Comparison of ENCODE assay signal across 22 cellular contexts in genomic region chr3:100994809-100995208, GRCh38. TPM values are rescaled to one million over a fixed set of nuclear protein-coding genes. Genes with fewer than 3 reads are reported as not detected.
"Had no signal": no experiment of that assay in that cellular context is flagged by ENCODE, and none has a peak within 500 bp of the region (broad histone marks: within the 10 kb centered on the region; RNA-seq: fewer than 3 reads in every experiment).

No MANE protein-coding gene starts in this region.

- H2AFZ ChIP-seq: neural progenitor cell had no signal

- H3K4me1 ChIP-seq: neural progenitor cell, psoas muscle, uterus had no signal

- H3K4me3 ChIP-seq: coronary artery, esophagus squamous epithelium, lower lobe of right lung, neural progenitor cell, psoas muscle, thoracic aorta, upper lobe of right lung, uterus had no signal

- ATAC-seq: left ventricle myocardium superior; lower lobe of right lung; naive thymus-derived CD4-positive, alpha-beta T cell; psoas muscle; sciatic nerve; stimulated activated effector memory CD8-positive, alpha-beta T cell treated with anti-CD3 and anti-CD28 coated beads, Interleukin-12 subunit alpha, Interleukin-12 subunit beta, amount 100 ng/mL, for 72 hours; upper lobe of right lung had no signal

- H3K4me2 ChIP-seq: neural progenitor cell had no signal

- H3K9ac ChIP-seq: neural progenitor cell had no signal

- H3K27me3 ChIP-seq: esophagus squamous epithelium, neural progenitor cell, upper lobe of right lung, uterus had no signal

- DNase-seq: dermis blood vessel endothelial cell; effector memory CD4-positive, alpha-beta T cell; esophagus squamous epithelium; foreskin melanocyte; hypothalamus; immature natural killer cell; islet precursor cell; kidney glomerular epithelial cell; left ventricle myocardium superior; lower lobe of right lung; naive thymus-derived CD4-positive, alpha-beta T cell; psoas muscle; stimulated activated CD4-positive, alpha-beta T cell treated with anti-CD3 and anti-CD28 coated beads, Interleukin-2, amount 100 ng/mL, for 24 hours; stimulated activated CD4-positive, alpha-beta T cell treated with anti-CD3 and anti-CD28 coated beads, Interleukin-4, amount 100 ng/mL, for 24 hours; stimulated activated naive CD4-positive, alpha-beta T cell treated with Interleukin-2 at 50 U/mL for 16 hours; upper lobe of right lung; uterus had no signal

- H3K36me3 ChIP-seq: esophagus squamous epithelium, lower lobe of right lung, neural progenitor cell, thoracic aorta, upper lobe of right lung, uterus had no signal

- H3K27ac ChIP-seq: esophagus squamous epithelium, lower lobe of right lung, neural progenitor cell, psoas muscle, thoracic aorta, upper lobe of right lung had no signal

- H3K9me3 ChIP-seq: esophagus squamous epithelium, lower lobe of right lung, psoas muscle, thoracic aorta, upper lobe of right lung, uterus had no signal

RNA-seq across cellular contexts. Expression of gene ABI3BP, which starts 1.6 kb away (rescaled TPM):
- total RNA-seq: naive thymus-derived CD4-positive, alpha-beta T cell had no signal
- polyA plus RNA-seq: immature natural killer cell; naive thymus-derived CD4-positive, alpha-beta T cell had no signal
